ENCODE assay signal across 1 cellular context in the genomic region with DNA sequence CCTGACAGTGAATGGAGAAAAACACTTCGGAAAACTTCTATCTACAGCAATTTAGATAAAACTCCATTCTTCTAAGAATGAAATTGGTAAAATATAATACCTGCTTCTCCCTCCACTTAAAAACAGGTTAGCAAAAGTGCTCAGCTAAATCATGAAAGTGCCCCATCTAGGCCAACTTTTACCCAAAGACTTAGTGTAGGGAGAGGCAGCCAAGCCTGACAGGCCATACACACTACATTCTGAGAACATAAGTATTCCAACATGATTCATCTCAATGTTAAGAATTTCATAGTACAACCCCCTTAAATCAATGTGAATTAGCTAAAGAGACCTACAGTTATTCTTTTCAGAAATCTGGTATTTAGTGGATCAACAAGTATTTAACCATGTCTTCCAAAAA.
TF ChIP-seq lines count a peak whose summit lies in the region.

No MANE protein-coding gene starts in this region.

TF ChIP-seq in HCT116, 20 proteins besides CTCF, POLR2A, EP300 and RAD21 (continued from another document):
- TF ChIP-seq, protein P1, sequence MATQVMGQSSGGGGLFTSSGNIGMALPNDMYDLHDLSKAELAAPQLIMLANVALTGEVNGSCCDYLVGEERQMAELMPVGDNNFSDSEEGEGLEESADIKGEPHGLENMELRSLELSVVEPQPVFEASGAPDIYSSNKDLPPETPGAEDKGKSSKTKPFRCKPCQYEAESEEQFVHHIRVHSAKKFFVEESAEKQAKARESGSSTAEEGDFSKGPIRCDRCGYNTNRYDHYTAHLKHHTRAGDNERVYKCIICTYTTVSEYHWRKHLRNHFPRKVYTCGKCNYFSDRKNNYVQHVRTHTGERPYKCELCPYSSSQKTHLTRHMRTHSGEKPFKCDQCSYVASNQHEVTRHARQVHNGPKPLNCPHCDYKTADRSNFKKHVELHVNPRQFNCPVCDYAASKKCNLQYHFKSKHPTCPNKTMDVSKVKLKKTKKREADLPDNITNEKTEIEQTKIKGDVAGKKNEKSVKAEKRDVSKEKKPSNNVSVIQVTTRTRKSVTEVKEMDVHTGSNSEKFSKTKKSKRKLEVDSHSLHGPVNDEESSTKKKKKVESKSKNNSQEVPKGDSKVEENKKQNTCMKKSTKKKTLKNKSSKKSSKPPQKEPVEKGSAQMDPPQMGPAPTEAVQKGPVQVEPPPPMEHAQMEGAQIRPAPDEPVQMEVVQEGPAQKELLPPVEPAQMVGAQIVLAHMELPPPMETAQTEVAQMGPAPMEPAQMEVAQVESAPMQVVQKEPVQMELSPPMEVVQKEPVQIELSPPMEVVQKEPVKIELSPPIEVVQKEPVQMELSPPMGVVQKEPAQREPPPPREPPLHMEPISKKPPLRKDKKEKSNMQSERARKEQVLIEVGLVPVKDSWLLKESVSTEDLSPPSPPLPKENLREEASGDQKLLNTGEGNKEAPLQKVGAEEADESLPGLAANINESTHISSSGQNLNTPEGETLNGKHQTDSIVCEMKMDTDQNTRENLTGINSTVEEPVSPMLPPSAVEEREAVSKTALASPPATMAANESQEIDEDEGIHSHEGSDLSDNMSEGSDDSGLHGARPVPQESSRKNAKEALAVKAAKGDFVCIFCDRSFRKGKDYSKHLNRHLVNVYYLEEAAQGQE (IDR thresholded peaks at IDR 0.05; ENCODE audit: low read depth) = no peak
- TF ChIP-seq JUND (IDR thresholded peaks at IDR 0.05) = no peak
